ENCODE assay signal across 12 cellular contexts in genomic region chr4:17664755-17665154, GRCh38. TPM values are rescaled to one million over a fixed set of nuclear protein-coding genes. Genes with fewer than 3 reads are reported as not detected.
DNase-seq lines count a peak whose midpoint lies in the region; ATAC-seq and TF ChIP-seq lines count a peak whose summit lies in the region.
"Had no signal": no experiment of that assay in that cellular context is flagged by ENCODE, and none has a peak within 500 bp of the region (broad histone marks: within the 10 kb centered on the region; RNA-seq: fewer than 3 reads in every experiment).

No MANE protein-coding gene starts in this region.

- CTCF ChIA-PET in HEK293T (lab: Yijun Ruan, JAX), result interaction anchor here (1.1 kb wide), 1 partner anchor 9 kb away, joined by 3 read pairs; no protein-coding TSS in a partner anchor

- peak overlapping the region; percentile 16; the same call in 1 of the 2 replicates for H3K4me2 ChIP-seq in OCI-LY1 (ENCODE audit: low read length)
- H3K4me2 ChIP-seq: KMS-11 had no signal

- POLR2A ChIA-PET in HEK293T (lab: Yijun Ruan, JAX), result no interaction called here

- H3K27ac ChIP-seq in OCI-LY1 (ENCODE audit: low read depth, low read length, poor library complexity, severe bottlenecking) (no peak overlapping the region), left lung (no peak overlapping the region)
- H3K27ac ChIP-seq: KMS-11, right atrium auricular region had no signal

- no peaks in the 10 kb centered on the region for H3K27me3 ChIP-seq in OCI-LY1 (ENCODE audit: insufficient read depth, low read length)
- no peaks in the 10 kb centered on the region for H3K27me3 ChIP-seq in left lung
- H3K27me3 ChIP-seq: right atrium auricular region had no signal

- H3K9ac ChIP-seq in OCI-LY1 (ENCODE audit: low read length), result no peak overlapping the region
- H3K9ac ChIP-seq: KMS-11 had no signal

- H2AFZ ChIP-seq in OCI-LY1 (ENCODE audit: low read length), result no peak overlapping the region

- peaks cover 17% of the 10 kb centered on the region for H3K4me1 ChIP-seq in OCI-LY1 (ENCODE audit: insufficient read depth, low read length, severe bottlenecking)
- H3K4me1 ChIP-seq in left lung, result no peaks in the 10 kb centered on the region
- H3K4me1 ChIP-seq: right atrium auricular region had no signal

- no peaks in the 10 kb centered on the region for H3K9me2 ChIP-seq in OCI-LY1 (ENCODE audit: low read depth, low read length)

- H3K36me3 ChIP-seq in OCI-LY1 (ENCODE audit: insufficient read depth, low read length) (no peaks in the 10 kb centered on the region), left lung (no peaks in the 10 kb centered on the region)
- H3K36me3 ChIP-seq: right atrium auricular region had no signal

- H3K4me3 ChIP-seq in OCI-LY1 (ENCODE audit: low read depth, low read length, poor library complexity, severe bottlenecking) (no peak overlapping the region), left lung (no peak overlapping the region)
- H3K4me3 ChIP-seq: right atrium auricular region had no signal

- ATAC-seq in HG03060 (IDR thresholded peaks at IDR 0.05; ENCODE audit: low read depth, unreplicated experiment) (peak; percentile 91), left lung (no peak)
- ATAC-seq: esophagus mucosa had no signal

- intact Hi-C loops in left lung (cut with DNase I), result no loop called here

- H3K9me3 ChIP-seq in OCI-LY1 (ENCODE audit: low read length) (no peaks in the 10 kb centered on the region), left lung (no peaks in the 10 kb centered on the region)
- H3K9me3 ChIP-seq: right atrium auricular region had no signal

- DNase-seq in stimulated activated CD4-positive, alpha-beta T cell treated with anti-CD3 and anti-CD28 coated beads, Interleukin-1b, Interleukin-23, amount 100 ng/mL, for 48 hours, result peak; percentile 8
- no peak for DNase-seq in stimulated activated CD4-positive, alpha-beta T cell treated with anti-CD3 and anti-CD28 coated beads, Interleukin-4, amount 100 ng/mL, for 4 hours
- DNase-seq in left lung, result no peak
- no peak for DNase-seq in SHP77 treated with DMSO at 0.1 percent for 48 hours (lab: John Stamatoyannopoulos, UW)
- no peak for DNase-seq in HEK293T (ENCODE audit: extremely low spot score)
- no peak for DNase-seq in NCI-H1092 (lab: John Stamatoyannopoulos, UW)
- DNase-seq: activated CD8-positive, alpha-beta memory T cell treated with anti-CD3 and anti-CD28 coated beads for 24 hours had no signal

- TF ChIP-seq CTCF in OCI-LY1 (IDR thresholded peaks at IDR 0.05; ENCODE audit: low read length), result no peak
- no peak for TF ChIP-seq CTCF in left lung (IDR thresholded peaks at IDR 0.05)

- H4K20me1 ChIP-seq in OCI-LY1 (ENCODE audit: insufficient read depth, low read length), result no peaks in the 10 kb centered on the region

- no peaks in the 10 kb centered on the region for H3K79me2 ChIP-seq in OCI-LY1 (ENCODE audit: insufficient read depth, low read length)

- no peaks in the 10 kb centered on the region for H3F3A ChIP-seq in OCI-LY1 (ENCODE audit: insufficient read depth, low read length)

TF ChIP-seq in HEK293T, 16 proteins besides CTCF, POLR2A, EP300 and RAD21:
- no peak for TF ChIP-seq FOXA1 (IDR thresholded peaks at IDR 0.05)
- no peak for TF ChIP-seq NFRKB (IDR thresholded peaks at IDR 0.05)
- no peak for TF ChIP-seq FOXM1 (IDR thresholded peaks at IDR 0.05; ENCODE audit: borderline replicate concordance)
- TF ChIP-seq PKNOX1 (IDR thresholded peaks at IDR 0.05), result no peak
- TF ChIP-seq SP1 (IDR thresholded peaks at IDR 0.05), result no peak
TF ChIP-seq in HEK293T: peak in this region for 0.

RNA-seq across cellular contexts. Expression of gene MED28, which starts 50.3 kb away (rescaled TPM):
- total RNA-seq in left lung, result 10 to 100 TPM; 41.1 to 45.3 TPM
